ENCODE assay signal across 22 cellular contexts in the genomic region with DNA sequence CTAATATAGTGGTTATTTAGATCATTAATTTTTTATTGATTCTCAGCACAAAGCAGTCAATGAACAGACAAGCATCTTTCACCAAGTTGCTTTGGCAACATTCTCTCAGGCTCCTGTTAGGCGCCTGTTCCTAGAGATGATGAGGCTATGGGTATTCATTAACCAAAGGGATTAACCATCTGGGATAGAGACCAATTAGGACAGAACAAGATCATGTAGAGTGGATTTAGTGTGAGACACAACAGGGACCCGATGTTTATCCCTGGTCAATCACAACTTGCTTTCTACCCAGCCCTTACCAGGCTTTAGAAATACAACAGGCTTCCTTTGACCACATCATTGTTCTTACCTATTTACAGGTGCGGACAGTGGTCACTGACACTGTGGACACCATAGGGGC.
DNase-seq lines count a peak whose midpoint lies in the region; ATAC-seq, FAIRE-seq and TF ChIP-seq lines count a peak whose summit lies in the region.
"Had no signal": no experiment of that assay in that cellular context is flagged by ENCODE, and none has a peak within 500 bp of the region (broad histone marks: within the 10 kb centered on the region; RNA-seq: fewer than 3 reads in every experiment).

No MANE protein-coding gene starts in this region.

- H3K9ac ChIP-seq in stomach smooth muscle (ENCODE audit: low read length in 2 of 2): peak overlapping the region in 1 of 2 donors; percentile 20

- ATAC-seq in GM19463 (IDR thresholded peaks at IDR 0.05; ENCODE audit: unreplicated experiment) (no peak), GM21447 (IDR thresholded peaks at IDR 0.05; ENCODE audit: unreplicated experiment) (no peak), GM18498 (IDR thresholded peaks at IDR 0.05; ENCODE audit: unreplicated experiment) (no peak)
- ATAC-seq: GM23338, K562, Panc1, Right ventricle myocardium inferior had no signal

- H3K36me3 ChIP-seq in stomach smooth muscle (ENCODE audit: control insufficient read depth in 2 of 2, insufficient read depth in 2 of 2, low read length in 2 of 2): no peaks in the 10 kb centered on the region

- peak; percentile 91 for FAIRE-seq in D721Med (lab: Jason Lieb, UNC)
- FAIRE-seq in islet of Langerhans (lab: Jason Lieb, UNC): peak; percentile 79
- FAIRE-seq: A204.1, GM12892, K562 had no signal

- H3K4me3 ChIP-seq in stomach smooth muscle (ENCODE audit: low read length in 2 of 2): peak overlapping the region; percentile 15 to 41
- H3K4me3 ChIP-seq: GM23338, K562 had no signal

- peak overlapping the region; percentile 70 for H3K27ac ChIP-seq in stomach smooth muscle (ENCODE audit: low read length)
- H3K27ac ChIP-seq: HL-60 had no signal

- DNase-seq in D721Med (ENCODE audit: insufficient read length, low spot score) (peak; percentile 32), NCI-H82 treated with DMSO at 0.1 percent for 48 hours (lab: John Stamatoyannopoulos, UW; ENCODE audit: unreplicated experiment) (peak; percentile 82), NCI-H187 (lab: John Stamatoyannopoulos, UW) (no peak)
- DNase-seq: COR-L47, DND-41, GDM1, NCI-H146, NCI-H2107, NCI-H345, NCI-H774 had no signal

- H3K4me1 ChIP-seq in stomach smooth muscle (ENCODE audit: control insufficient read depth, insufficient read depth, low read length): peaks cover 34% of the 10 kb centered on the region

- no peak for TF ChIP-seq CTCF in D721Med (IDR thresholded peaks at IDR 0.05; ENCODE audit: insufficient read depth, missing control alignments)

- no peaks in the 10 kb centered on the region for H3K27me3 ChIP-seq in stomach smooth muscle (ENCODE audit: control insufficient read depth in 1 of 2, insufficient read depth in 2 of 2, low read length in 2 of 2)

- no peaks in the 10 kb centered on the region for H3K9me3 ChIP-seq in stomach smooth muscle (ENCODE audit: control insufficient read depth in 2 of 2, low read length in 2 of 2)

Comparison
In these comparisons a context has a peak if more than half of its experiments do, and no peak if none do; other contexts are left out.
1. DNase-seq: peak in D721Med (single experiment) and NCI-H82 treated with DMSO at 0.1 percent for 48 hours (single experiment); none in NCI-H187 (0 of 2).